19 cellular contexts compared by ENCODE assay signal in the genomic region with DNA sequence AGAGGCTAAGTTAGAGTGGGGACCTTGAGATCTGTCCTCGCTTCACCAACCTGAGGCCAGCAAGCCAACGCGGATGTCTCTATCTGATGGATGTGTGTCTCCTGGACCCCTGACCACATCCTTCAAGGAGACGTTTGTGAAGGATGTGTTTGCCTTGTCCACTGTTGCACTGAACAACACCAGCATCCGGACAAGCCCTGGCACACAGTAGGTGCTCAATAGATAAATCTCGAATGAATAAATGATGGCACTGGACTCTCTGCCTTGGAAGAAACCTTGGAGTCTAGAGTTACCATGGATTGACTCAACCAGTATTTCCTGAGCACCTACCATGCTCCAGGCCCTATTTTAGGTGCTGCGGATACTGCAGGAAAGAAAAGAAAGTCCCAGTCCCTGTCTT.
"Had no signal": no experiment of that assay in that cellular context is flagged by ENCODE, and none has a peak within 500 bp of the region (broad histone marks: within the 10 kb centered on the region; RNA-seq: fewer than 3 reads in every experiment).

No MANE protein-coding gene starts in this region.

- H3K9me3 ChIP-seq: mucosa of descending colon, thoracic aorta had no signal

- DNase-seq: activated CD4-positive, alpha-beta T cell treated with anti-CD3 and anti-CD28 coated beads for 48 hours; activated naive CD4-positive, alpha-beta T cell treated with anti-CD3 and anti-CD28 coated beads for 36 hours; activated T-cell treated with anti-CD3 and anti-CD28 coated beads for 4 hours; central memory CD4-positive, alpha-beta T cell; cortex of kidney; effector memory CD4-positive, alpha-beta T cell; hypothalamus; kidney glomerular epithelial cell; mucosa of descending colon; naive thymus-derived CD8-positive, alpha-beta T cell; occipital lobe; stimulated activated CD4-positive, alpha-beta T cell treated with anti-CD3 and anti-CD28 coated beads, Interleukin-12 subunit alpha, Interleukin-12 subunit beta, amount 100 ng/mL, for 4 hours; stimulated activated CD4-positive, alpha-beta T cell treated with anti-CD3 and anti-CD28 coated beads, Interleukin-2, amount 100 ng/mL, for 48 hours; stimulated activated naive CD8-positive, alpha-beta T cell treated with anti-CD3 and anti-CD28 coated beads, Interleukin-15, amount 100 ng/mL, for 72 hours had no signal

- H3K36me3 ChIP-seq: thoracic aorta had no signal

- ATAC-seq: activated T-helper 17 cell treated with anti-CD3 and anti-CD28 coated beads, Interleukin-2, amount 50 U/mL, for 72 hours; mucosa of descending colon; naive thymus-derived CD8-positive, alpha-beta T cell; SK-N-SH treated with all-trans-retinoic acid at 6 μM for 48 hours; stimulated activated naive CD8-positive, alpha-beta T cell treated with anti-CD3 and anti-CD28 coated beads, Interleukin-15, amount 100 ng/mL, for 72 hours had no signal

- H3K4me3 ChIP-seq: lung, mucosa of descending colon, thoracic aorta had no signal

- H3K27ac ChIP-seq: epithelial cell of prostate had no signal
